Comparison of ENCODE assay signal across 1 cellular context in the genomic region with DNA sequence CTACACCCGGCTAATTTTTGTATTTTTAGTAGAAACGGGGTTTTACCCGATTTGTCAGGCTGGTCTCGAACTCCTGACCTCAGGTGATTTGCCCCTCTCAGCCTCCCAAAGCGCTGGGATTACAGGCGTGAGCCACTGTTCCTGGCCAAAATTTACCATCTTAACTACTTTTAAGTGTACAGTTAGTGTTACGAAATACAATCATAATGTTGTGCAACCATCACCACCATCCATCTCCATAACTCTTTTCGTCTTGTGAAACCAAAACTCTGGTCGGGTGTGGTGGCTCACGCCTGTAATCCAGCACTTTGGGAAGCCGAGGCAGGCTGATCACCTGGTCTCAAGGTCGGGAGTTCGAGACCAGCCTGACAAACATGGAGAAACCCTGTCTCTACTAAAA.
A peak's percentile ranks its signal among the peaks of the same experiment; 100 is the strongest.
TF ChIP-seq lines count a peak whose summit lies in the region.

No MANE protein-coding gene starts in this region.

TF ChIP-seq in K562, 482 proteins besides CTCF, POLR2A, EP300 and RAD21 (continued from another document):
- TF ChIP-seq CHD7 (IDR thresholded peaks at IDR 0.05; ENCODE audit: low read depth, low read length) (no peak), CEBPB (tag; IDR thresholded peaks at IDR 0.05) (peak; percentile 98), ARID3B (CRISPR knock-in tag; IDR thresholded peaks at IDR 0.05; ENCODE audit: borderline replicate concordance) (no peak), MAFG (tag; conservative IDR thresholded peaks at IDR 0.05) (no peak), CEBPG (CRISPR knock-in tag; IDR thresholded peaks at IDR 0.05) (peak; percentile 88), CEBPG (tag; conservative IDR thresholded peaks at IDR 0.05 in 1 of 2, IDR thresholded peaks at IDR 0.05 in 1 of 2) (peak; percentile 87 to 92), GATAD2B (IDR thresholded peaks at IDR 0.05; ENCODE audit: borderline replicate concordance) (no peak), E2F1 (CRISPR knock-in tag; IDR thresholded peaks at IDR 0.05) (no peak), TRIM24 (IDR thresholded peaks at IDR 0.05) (peak; percentile 62 to 65; a peak in 2 of 4 replicates)
